ENCODE assay signal across 16 cellular contexts in genomic region chr9:35105571-35106342, GRCh38.
"Had no signal": no experiment of that assay in that cellular context is flagged by ENCODE, and none has a peak within 500 bp of the region (broad histone marks: within the 10 kb centered on the region; RNA-seq: fewer than 3 reads in every experiment).

No MANE protein-coding gene starts in this region.

- DNase-seq: activated CD4-positive, alpha-beta T cell treated with anti-CD3 and anti-CD28 coated beads, Interleukin-2, amount 10 ng/mL, durations not matched to agents 7 days and 5 days; activated gamma-delta T cell; activated naive CD8-positive, alpha-beta T cell treated with anti-CD3 and anti-CD28 coated beads, Interleukin-2, amount 10 ng/mL, durations not matched to agents 7 days and 5 days; anterior cingulate cortex; colonic mucosa; effector memory CD8-positive, alpha-beta T cell; erythroblast; kidney; occipital lobe; sigmoid colon; SK-N-SH; stimulated activated CD4-positive, alpha-beta T cell treated with anti-CD3 and anti-CD28 coated beads, Interleukin-12 subunit alpha, Interleukin-12 subunit beta, amount 100 ng/mL, for 4 hours; stimulated activated naive CD8-positive, alpha-beta T cell treated with anti-CD3 and anti-CD28 coated beads, Interleukin-15, Interleukin-2, amounts not matched to agents 100 U/mL and 50 U/mL, for 24 hours; T-helper 1 cell had no signal

- H3K4me2 ChIP-seq: SK-N-SH had no signal

- H3K27ac Mint-ChIP-seq: activated CD4-positive, alpha-beta T cell treated with anti-CD3 and anti-CD28 coated beads, Interleukin-2, amount 10 ng/mL, durations not matched to agents 7 days and 5 days; activated naive CD8-positive, alpha-beta T cell treated with anti-CD3 and anti-CD28 coated beads, Interleukin-2, amount 10 ng/mL, durations not matched to agents 7 days and 5 days; mesothelial cell of epicardium had no signal

- H3K9me3 ChIP-seq: colonic mucosa, sigmoid colon, SK-N-SH had no signal

- H3K27ac ChIP-seq: colonic mucosa, sigmoid colon, VCaP had no signal

- ATAC-seq: effector memory CD8-positive, alpha-beta T cell; stimulated activated naive CD8-positive, alpha-beta T cell treated with anti-CD3 and anti-CD28 coated beads, Interleukin-15, Interleukin-2, amounts not matched to agents 100 U/mL and 50 U/mL, for 24 hours had no signal

- H3K27me3 Mint-ChIP-seq: activated CD4-positive, alpha-beta T cell treated with anti-CD3 and anti-CD28 coated beads, Interleukin-2, amount 10 ng/mL, durations not matched to agents 7 days and 5 days; activated naive CD8-positive, alpha-beta T cell treated with anti-CD3 and anti-CD28 coated beads, Interleukin-2, amount 10 ng/mL, durations not matched to agents 7 days and 5 days; effector memory CD8-positive, alpha-beta T cell had no signal

- H3K4me3 ChIP-seq: colonic mucosa, sigmoid colon had no signal

- H3K27me3 ChIP-seq: colonic mucosa, sigmoid colon had no signal

- H3K9me3 Mint-ChIP-seq: activated CD4-positive, alpha-beta T cell treated with anti-CD3 and anti-CD28 coated beads, Interleukin-2, amount 10 ng/mL, durations not matched to agents 7 days and 5 days; activated naive CD8-positive, alpha-beta T cell treated with anti-CD3 and anti-CD28 coated beads, Interleukin-2, amount 10 ng/mL, durations not matched to agents 7 days and 5 days; effector memory CD8-positive, alpha-beta T cell; mesothelial cell of epicardium had no signal

- H3K4me3 Mint-ChIP-seq: activated CD4-positive, alpha-beta T cell treated with anti-CD3 and anti-CD28 coated beads, Interleukin-2, amount 10 ng/mL, durations not matched to agents 7 days and 5 days; activated naive CD8-positive, alpha-beta T cell treated with anti-CD3 and anti-CD28 coated beads, Interleukin-2, amount 10 ng/mL, durations not matched to agents 7 days and 5 days; effector memory CD8-positive, alpha-beta T cell; mesothelial cell of epicardium had no signal
